Comparison of ENCODE assay signal across 9 cellular contexts in the genomic region with DNA sequence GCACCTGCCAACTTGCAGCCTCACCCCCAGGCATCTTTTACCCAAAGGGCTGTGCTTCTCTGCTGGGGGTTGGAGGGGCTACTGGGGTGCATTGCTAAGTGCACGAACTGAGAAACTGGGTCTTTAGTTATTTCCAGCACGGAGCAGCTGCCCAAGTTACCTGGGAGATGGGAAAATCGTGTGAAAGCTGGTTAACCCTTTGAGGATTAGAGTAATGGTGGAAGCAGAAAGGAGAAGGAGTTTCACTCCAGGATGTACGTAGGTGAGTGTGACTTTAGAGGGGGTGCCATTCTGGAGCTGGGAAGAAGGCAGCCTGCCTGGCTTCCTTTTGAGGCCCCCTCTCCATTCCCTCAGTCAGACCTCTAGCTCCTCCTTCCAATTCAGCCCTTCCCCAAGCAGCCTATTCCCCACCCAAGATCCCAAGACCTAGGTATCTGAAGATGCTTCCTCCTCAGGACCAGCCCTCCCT. TPM values are rescaled to one million over a fixed set of nuclear protein-coding genes. Genes with fewer than 3 reads are reported as not detected.
DNase-seq lines count a peak whose midpoint lies in the region; ATAC-seq and TF ChIP-seq lines count a peak whose summit lies in the region.
"Had no signal": no experiment of that assay in that cellular context is flagged by ENCODE, and none has a peak within 500 bp of the region (broad histone marks: within the 10 kb centered on the region; RNA-seq: fewer than 3 reads in every experiment).

No MANE protein-coding gene starts in this region.

- H3K27ac Mint-ChIP-seq in activated naive CD8-positive, alpha-beta T cell treated with anti-CD3 and anti-CD28 coated beads, Interleukin-2, amount 10 ng/mL, durations not matched to agents 7 days and 5 days, result no peak overlapping the region
- H3K27ac Mint-ChIP-seq in activated naive CD8-positive, alpha-beta T cell treated with anti-CD3 and anti-CD28 coated beads, Interleukin-2, amount 50 U/mL, for 24 hours, result no peak overlapping the region
- H3K27ac Mint-ChIP-seq in central memory CD8-positive, alpha-beta T cell (ENCODE audit: low read depth), result no peak overlapping the region
- H3K27ac Mint-ChIP-seq in activated CD4-positive, alpha-beta T cell treated with anti-CD3 and anti-CD28 coated beads, Interleukin-2, amount 10 ng/mL, durations not matched to agents 7 days and 5 days, result no peak overlapping the region

- peaks cover 6% of the 10 kb centered on the region for H3K4me1 Mint-ChIP-seq in activated naive CD8-positive, alpha-beta T cell treated with anti-CD3 and anti-CD28 coated beads, Interleukin-2, amount 10 ng/mL, durations not matched to agents 7 days and 5 days
- peaks cover 3% of the 10 kb centered on the region for H3K4me1 Mint-ChIP-seq in activated naive CD8-positive, alpha-beta T cell treated with anti-CD3 and anti-CD28 coated beads, Interleukin-2, amount 50 U/mL, for 24 hours
- H3K4me1 Mint-ChIP-seq in central memory CD8-positive, alpha-beta T cell, result peaks cover 23% of the 10 kb centered on the region
- H3K4me1 Mint-ChIP-seq in activated CD4-positive, alpha-beta T cell treated with anti-CD3 and anti-CD28 coated beads, Interleukin-2, amount 10 ng/mL, durations not matched to agents 7 days and 5 days, result peaks cover 2% of the 10 kb centered on the region

- peak overlapping the region; percentile 0 to 34 for H3K9ac ChIP-seq in mucosa of rectum (ENCODE audit: low read depth in 1 of 2, low read length in 2 of 2)

- peak overlapping the region; percentile 65 for H3K4me3 Mint-ChIP-seq in activated naive CD8-positive, alpha-beta T cell treated with anti-CD3 and anti-CD28 coated beads, Interleukin-2, amount 10 ng/mL, durations not matched to agents 7 days and 5 days
- H3K4me3 Mint-ChIP-seq in activated naive CD8-positive, alpha-beta T cell treated with anti-CD3 and anti-CD28 coated beads, Interleukin-2, amount 50 U/mL, for 24 hours, result no peak overlapping the region
- H3K4me3 Mint-ChIP-seq in central memory CD8-positive, alpha-beta T cell, result peak overlapping the region; percentile 51
- no peak overlapping the region for H3K4me3 Mint-ChIP-seq in activated CD4-positive, alpha-beta T cell treated with anti-CD3 and anti-CD28 coated beads, Interleukin-2, amount 10 ng/mL, durations not matched to agents 7 days and 5 days

- TF ChIP-seq EP300 in upper lobe of left lung (IDR thresholded peaks at IDR 0.05), result no peak

- POLR2A ChIA-PET in activated naive CD8-positive, alpha-beta T cell treated with anti-CD3 and anti-CD28 coated beads, Interleukin-2, amount 10 ng/mL, durations not matched to agents 7 days and 5 days (lab: Charles Lee), result no interaction called here
- POLR2A ChIA-PET in activated CD4-positive, alpha-beta T cell treated with anti-CD3 and anti-CD28 coated beads, Interleukin-2, amount 10 ng/mL, durations not matched to agents 7 days and 5 days (lab: Charles Lee), result no interaction called here

- H3K4me1 ChIP-seq in mucosa of rectum (ENCODE audit: control insufficient read depth in 2 of 2, insufficient read depth in 2 of 2, low read length in 2 of 2) (peaks cover 34 to 37% of the 10 kb centered on the region in 2 donors), upper lobe of left lung (peaks cover 18 to 30% (median 23%) of the 10 kb centered on the region in 4 donors)

- no peaks in the 10 kb centered on the region for H3K36me3 Mint-ChIP-seq in activated naive CD8-positive, alpha-beta T cell treated with anti-CD3 and anti-CD28 coated beads, Interleukin-2, amount 10 ng/mL, durations not matched to agents 7 days and 5 days
- H3K36me3 Mint-ChIP-seq in activated naive CD8-positive, alpha-beta T cell treated with anti-CD3 and anti-CD28 coated beads, Interleukin-2, amount 50 U/mL, for 24 hours (ENCODE audit: low read depth), result no peaks in the 10 kb centered on the region
- no peaks in the 10 kb centered on the region for H3K36me3 Mint-ChIP-seq in central memory CD8-positive, alpha-beta T cell (ENCODE audit: insufficient read depth)
- H3K36me3 Mint-ChIP-seq in activated CD4-positive, alpha-beta T cell treated with anti-CD3 and anti-CD28 coated beads, Interleukin-2, amount 10 ng/mL, durations not matched to agents 7 days and 5 days (ENCODE audit: low read depth), result no peaks in the 10 kb centered on the region

- ATAC-seq in activated naive CD8-positive, alpha-beta T cell treated with anti-CD3 and anti-CD28 coated beads, Interleukin-2, amount 10 ng/mL, durations not matched to agents 7 days and 5 days (ENCODE audit: low read depth), result no peak
- ATAC-seq in activated naive CD8-positive, alpha-beta T cell treated with anti-CD3 and anti-CD28 coated beads, Interleukin-2, amount 50 U/mL, for 24 hours, result no peak
- ATAC-seq in central memory CD8-positive, alpha-beta T cell (replicated peaks; ENCODE audit: extremely low read depth, poor library complexity, severe bottlenecking), result no peak
- no peak for ATAC-seq in upper lobe of left lung (ENCODE audit: low FRiP score in 2 of 2)

- H3K9me3 ChIP-seq in mucosa of rectum (ENCODE audit: control insufficient read depth in 2 of 2, low read length in 2 of 2) (no peaks in the 10 kb centered on the region), upper lobe of left lung (no peaks in the 10 kb centered on the region)

- CTCF ChIA-PET in activated CD4-positive, alpha-beta T cell treated with anti-CD3 and anti-CD28 coated beads, Interleukin-2, amount 10 ng/mL, durations not matched to agents 7 days and 5 days (lab: Charles Lee), result interaction anchor here (1.4 kb wide), 1 partner anchor 25 kb away, joined by 5 read pairs; no protein-coding TSS in a partner anchor

- TF ChIP-seq CTCF in upper lobe of left lung (IDR thresholded peaks at IDR 0.05), result no peak

- no peak for TF ChIP-seq POLR2A in upper lobe of left lung (IDR thresholded peaks at IDR 0.05)

- H3K36me3 ChIP-seq in mucosa of rectum (ENCODE audit: control insufficient read depth in 2 of 2, insufficient read depth in 2 of 2, low read length in 2 of 2) (no peaks in the 10 kb centered on the region), upper lobe of left lung (no peaks in the 10 kb centered on the region)

- no peak for DNase-seq in activated naive CD8-positive, alpha-beta T cell treated with anti-CD3 and anti-CD28 coated beads, Interleukin-2, amount 10 ng/mL, durations not matched to agents 7 days and 5 days
- no peak for DNase-seq in activated naive CD8-positive, alpha-beta T cell treated with anti-CD3 and anti-CD28 coated beads, Interleukin-2, amount 50 U/mL, for 24 hours
- DNase-seq in central memory CD8-positive, alpha-beta T cell (ENCODE audit: low spot score in 2 of 2), result no peak
- no peak for DNase-seq in upper lobe of left lung
- DNase-seq in activated CD4-positive, alpha-beta T cell treated with anti-CD3 and anti-CD28 coated beads, Interleukin-2, amount 10 ng/mL, durations not matched to agents 7 days and 5 days, result no peak
- no peak for DNase-seq in NAMALWA (ENCODE audit: low spot score)
- DNase-seq in T-helper 1 cell, result no peak
- DNase-seq: KBM-7 had no signal

- peak overlapping the region; percentile 56 to 68 for H3K4me3 ChIP-seq in mucosa of rectum (ENCODE audit: low read length in 2 of 2)
- peak overlapping the region; percentile 81 to 95 (median 87) for H3K4me3 ChIP-seq in upper lobe of left lung

- no peaks in the 10 kb centered on the region for H3K9me3 Mint-ChIP-seq in activated naive CD8-positive, alpha-beta T cell treated with anti-CD3 and anti-CD28 coated beads, Interleukin-2, amount 10 ng/mL, durations not matched to agents 7 days and 5 days
- no peaks in the 10 kb centered on the region for H3K9me3 Mint-ChIP-seq in activated naive CD8-positive, alpha-beta T cell treated with anti-CD3 and anti-CD28 coated beads, Interleukin-2, amount 50 U/mL, for 24 hours
- no peaks in the 10 kb centered on the region for H3K9me3 Mint-ChIP-seq in central memory CD8-positive, alpha-beta T cell
- H3K9me3 Mint-ChIP-seq in activated CD4-positive, alpha-beta T cell treated with anti-CD3 and anti-CD28 coated beads, Interleukin-2, amount 10 ng/mL, durations not matched to agents 7 days and 5 days, result no peaks in the 10 kb centered on the region

- no peaks in the 10 kb centered on the region for H3K27me3 ChIP-seq in mucosa of rectum (ENCODE audit: control insufficient read depth in 2 of 2, insufficient read depth in 2 of 2, low read length in 2 of 2)
- no peaks in the 10 kb centered on the region for H3K27me3 ChIP-seq in upper lobe of left lung

- peak overlapping the region; percentile 48 to 92 for H3K27ac ChIP-seq in mucosa of rectum (ENCODE audit: low read depth in 2 of 2, low read length in 2 of 2)
- peak overlapping the region; percentile 87 to 95 (median 94) for H3K27ac ChIP-seq in upper lobe of left lung

- H3K27me3 Mint-ChIP-seq in activated naive CD8-positive, alpha-beta T cell treated with anti-CD3 and anti-CD28 coated beads, Interleukin-2, amount 10 ng/mL, durations not matched to agents 7 days and 5 days, result peaks cover 57% of the 10 kb centered on the region
- H3K27me3 Mint-ChIP-seq in activated naive CD8-positive, alpha-beta T cell treated with anti-CD3 and anti-CD28 coated beads, Interleukin-2, amount 50 U/mL, for 24 hours, result peaks cover 56% of the 10 kb centered on the region
- H3K27me3 Mint-ChIP-seq in central memory CD8-positive, alpha-beta T cell, result peaks cover 67% of the 10 kb centered on the region
- peaks cover 56% of the 10 kb centered on the region for H3K27me3 Mint-ChIP-seq in activated CD4-positive, alpha-beta T cell treated with anti-CD3 and anti-CD28 coated beads, Interleukin-2, amount 10 ng/mL, durations not matched to agents 7 days and 5 days

- 15 to 18% methylated on average over 4 of the region's 4 CpGs for WGBS in upper lobe of left lung, 2 donors

RNA-seq across cellular contexts. Expression of a gene that starts 1.0 kb away (rescaled TPM):
- total RNA-seq in activated naive CD8-positive, alpha-beta T cell treated with anti-CD3 and anti-CD28 coated beads, Interleukin-2, amount 10 ng/mL, durations not matched to agents 7 days and 5 days, result not detected
- 100 to 1,000 TPM in 1 of 6 donors, 10 to 100 TPM in 5; 26.0 to 113 (median 35.1) TPM for total RNA-seq in upper lobe of left lung
- total RNA-seq in activated CD4-positive, alpha-beta T cell treated with anti-CD3 and anti-CD28 coated beads, Interleukin-2, amount 10 ng/mL, durations not matched to agents 7 days and 5 days, result not detected

RNA-seq across cellular contexts. Expression of a gene that starts 28.4 kb away (rescaled TPM):
- total RNA-seq in activated naive CD8-positive, alpha-beta T cell treated with anti-CD3 and anti-CD28 coated beads, Interleukin-2, amount 10 ng/mL, durations not matched to agents 7 days and 5 days, result 10 to 100 TPM; 13.4 to 20.0 TPM
- total RNA-seq in upper lobe of left lung, result 10 to 100 TPM in 5 of 6 donors, 1 to 10 TPM in 1; 9.1 to 21.2 (median 14.3) TPM
- total RNA-seq in activated CD4-positive, alpha-beta T cell treated with anti-CD3 and anti-CD28 coated beads, Interleukin-2, amount 10 ng/mL, durations not matched to agents 7 days and 5 days, result 10 to 100 TPM; 14.9 to 19.9 TPM

Comparison
In these comparisons a context has a peak if more than half of its experiments do, and no peak if none do; other contexts are left out.
1. H3K4me3 Mint-ChIP-seq: peak in activated naive CD8-positive, alpha-beta T cell treated with anti-CD3 and anti-CD28 coated beads, Interleukin-2, amount 10 ng/mL, durations not matched to agents 7 days and 5 days (single experiment) and central memory CD8-positive, alpha-beta T cell (single experiment); none in activated naive CD8-positive, alpha-beta T cell treated with anti-CD3 and anti-CD28 coated beads, Interleukin-2, amount 50 U/mL, for 24 hours (single experiment) and activated CD4-positive, alpha-beta T cell treated with anti-CD3 and anti-CD28 coated beads, Interleukin-2, amount 10 ng/mL, durations not matched to agents 7 days and 5 days (single experiment).
2. RNA of a gene that starts 1.0 kb away (total RNA-seq): 26.0 to 113 TPM in upper lobe of left lung; not detected in activated naive CD8-positive, alpha-beta T cell treated with anti-CD3 and anti-CD28 coated beads, Interleukin-2, amount 10 ng/mL, durations not matched to agents 7 days and 5 days and not detected in activated CD4-positive, alpha-beta T cell treated with anti-CD3 and anti-CD28 coated beads, Interleukin-2, amount 10 ng/mL, durations not matched to agents 7 days and 5 days; every median in the first group is over 10 times any median in the second.